36 cellular contexts compared by ENCODE assay signal in the genomic region with DNA sequence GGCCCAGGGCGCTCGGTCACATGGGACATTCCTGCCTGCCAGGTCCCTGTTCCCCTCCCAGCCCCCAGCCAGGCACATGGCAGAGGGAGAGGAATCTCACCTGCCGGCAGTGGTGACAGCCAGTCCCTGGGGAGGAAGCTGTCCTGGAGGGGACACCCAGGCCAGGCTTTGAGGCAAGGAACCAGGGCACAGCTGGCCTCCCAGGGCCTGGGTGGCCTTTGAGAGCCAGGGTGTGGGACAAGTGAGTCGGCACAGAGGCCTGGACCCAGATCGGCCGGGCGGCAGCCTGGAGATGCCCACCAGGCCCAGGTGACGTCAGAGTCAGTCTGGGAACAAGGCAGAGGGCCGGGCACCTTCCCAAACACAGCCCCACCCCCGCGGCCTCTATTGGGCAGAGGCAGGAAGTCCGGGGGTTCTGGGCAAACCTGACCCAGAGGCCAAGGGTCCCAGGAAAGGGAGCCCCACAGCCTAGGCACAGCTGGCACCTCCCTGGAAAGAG.
"Had no signal": no experiment of that assay in that cellular context is flagged by ENCODE, and none has a peak within 500 bp of the region (broad histone marks: within the 10 kb centered on the region; RNA-seq: fewer than 3 reads in every experiment).

No MANE protein-coding gene starts in this region.

- H3K27ac ChIP-seq: adrenal gland, body of pancreas, esophagus muscularis mucosa, foreskin keratinocyte, gastroesophageal sphincter, heart right ventricle, WERI-Rb-1 had no signal

- H3K27ac Mint-ChIP-seq: activated B cell treated with CpG ODN at 0.5 μM for 24 hours; activated CD4-positive, alpha-beta memory T cell treated with anti-CD3 and anti-CD28 coated beads for 36 hours; activated CD4-positive, alpha-beta T cell treated with anti-CD3 and anti-CD28 coated beads for 36 hours; activated CD4-positive, alpha-beta T cell treated with anti-CD3 and anti-CD28 coated beads, Interleukin-2, amount 10 ng/mL, durations not matched to agents 24 days and 14 days; activated CD8-positive, alpha-beta memory T cell treated with anti-CD3 and anti-CD28 coated beads, Interleukin-2, amount 10 ng/mL, durations not matched to agents 7 days and 5 days; activated CD8-positive, alpha-beta T cell treated with anti-CD3 and anti-CD28 coated beads, Interleukin-2, amount 10 ng/mL, durations not matched to agents 7 days and 5 days; activated naive CD4-positive, alpha-beta T cell treated with anti-CD3 and anti-CD28 coated beads for 36 hours; activated naive CD4-positive, alpha-beta T cell treated with anti-CD3 and anti-CD28 coated beads, Interleukin-2, amount 50 U/mL, for 24 hours; activated naive CD8-positive, alpha-beta T cell treated with anti-CD3 and anti-CD28 coated beads for 36 hours; activated naive CD8-positive, alpha-beta T cell treated with anti-CD3 and anti-CD28 coated beads, Interleukin-2, amount 50 U/mL, for 24 hours; activated T-helper 1 cell treated with anti-CD3 and anti-CD28 coated beads, Interleukin-12 subunit alpha, Interleukin-12 subunit beta, Interleukin-2, Interleukin-4 antibody, amounts not matched to agents 30 ng/mL and 10 ng/mL and 1 ng/mL, durations not matched to agents 14 hours and 24 hours and 36 hours; activated T-helper 2 cell treated with anti-CD3 and anti-CD28 coated beads, Interferon-gamma antibody, Interleukin-2, Interleukin-4, amounts not matched to agents 10 μg/mL and 5 μg/mL and 100 μg/mL, durations not matched to agents 14 hours and 24 hours and 36 hours; effector memory CD8-positive, alpha-beta T cell; T-helper 17 cell; T-helper 2 cell treated with Interferon-gamma antibody and Interleukin-4, amounts not matched to agents 5 μg/mL and 100 μg/mL, for 36 hours had no signal

- H3K4me1 Mint-ChIP-seq: activated B cell treated with CpG ODN at 0.5 μM for 24 hours; activated CD4-positive, alpha-beta T cell treated with anti-CD3 and anti-CD28 coated beads for 36 hours; activated CD4-positive, alpha-beta T cell treated with anti-CD3 and anti-CD28 coated beads, Interleukin-2, amount 10 ng/mL, durations not matched to agents 24 days and 14 days; activated CD8-positive, alpha-beta memory T cell treated with anti-CD3 and anti-CD28 coated beads, Interleukin-2, amount 10 ng/mL, durations not matched to agents 7 days and 5 days; activated naive CD4-positive, alpha-beta T cell treated with anti-CD3 and anti-CD28 coated beads, Interleukin-2, amount 50 U/mL, for 24 hours; activated naive CD8-positive, alpha-beta T cell treated with anti-CD3 and anti-CD28 coated beads for 36 hours; activated naive CD8-positive, alpha-beta T cell treated with anti-CD3 and anti-CD28 coated beads, Interleukin-2, amount 50 U/mL, for 24 hours; T-helper 17 cell had no signal

- H3K9me3 Mint-ChIP-seq: activated B cell treated with CpG ODN at 0.5 μM for 24 hours; activated CD4-positive, alpha-beta memory T cell treated with anti-CD3 and anti-CD28 coated beads for 36 hours; activated CD4-positive, alpha-beta T cell treated with anti-CD3 and anti-CD28 coated beads, Interleukin-2, amount 10 ng/mL, durations not matched to agents 24 days and 14 days; activated naive CD4-positive, alpha-beta T cell treated with anti-CD3 and anti-CD28 coated beads for 36 hours; activated naive CD4-positive, alpha-beta T cell treated with anti-CD3 and anti-CD28 coated beads, Interleukin-2, amount 50 U/mL, for 24 hours; activated naive CD8-positive, alpha-beta T cell treated with anti-CD3 and anti-CD28 coated beads for 36 hours; activated naive CD8-positive, alpha-beta T cell treated with anti-CD3 and anti-CD28 coated beads, Interleukin-2, amount 50 U/mL, for 24 hours; activated T-helper 1 cell treated with anti-CD3 and anti-CD28 coated beads, Interleukin-12 subunit alpha, Interleukin-12 subunit beta, Interleukin-2, Interleukin-4 antibody, amounts not matched to agents 30 ng/mL and 10 ng/mL and 1 ng/mL, durations not matched to agents 14 hours and 24 hours and 36 hours; activated T-helper 2 cell treated with anti-CD3 and anti-CD28 coated beads, Interferon-gamma antibody, Interleukin-2, Interleukin-4, amounts not matched to agents 10 μg/mL and 5 μg/mL and 100 μg/mL, durations not matched to agents 14 hours and 24 hours and 36 hours; effector memory CD8-positive, alpha-beta T cell; T-helper 2 cell treated with Interferon-gamma antibody and Interleukin-4, amounts not matched to agents 5 μg/mL and 100 μg/mL, for 36 hours had no signal

- H3K27me3 Mint-ChIP-seq: activated B cell treated with CpG ODN at 0.5 μM for 24 hours; activated CD4-positive, alpha-beta memory T cell treated with anti-CD3 and anti-CD28 coated beads for 36 hours; activated CD4-positive, alpha-beta T cell treated with anti-CD3 and anti-CD28 coated beads for 36 hours; activated CD4-positive, alpha-beta T cell treated with anti-CD3 and anti-CD28 coated beads, Interleukin-2, amount 10 ng/mL, durations not matched to agents 24 days and 14 days; activated naive CD8-positive, alpha-beta T cell treated with anti-CD3 and anti-CD28 coated beads for 36 hours; activated naive CD8-positive, alpha-beta T cell treated with anti-CD3 and anti-CD28 coated beads, Interleukin-2, amount 50 U/mL, for 24 hours had no signal

- H3K4me3 ChIP-seq: adrenal gland, body of pancreas, esophagus muscularis mucosa, gastroesophageal sphincter, heart right ventricle had no signal

- DNase-seq: activated B cell treated with CpG ODN at 0.5 μM for 24 hours; activated CD4-positive, alpha-beta memory T cell treated with anti-CD3 and anti-CD28 coated beads for 36 hours; activated CD4-positive, alpha-beta T cell treated with anti-CD3 and anti-CD28 coated beads for 36 hours; activated CD4-positive, alpha-beta T cell treated with anti-CD3 and anti-CD28 coated beads, Interleukin-2, amount 10 ng/mL, durations not matched to agents 24 days and 14 days; activated CD8-positive, alpha-beta memory T cell treated with anti-CD3 and anti-CD28 coated beads, Interleukin-2, amount 10 ng/mL, durations not matched to agents 7 days and 5 days; activated CD8-positive, alpha-beta memory T cell treated with anti-CD3 and anti-CD28 coated beads, Interleukin-2, amount 50 U/mL, for 4 hours; activated CD8-positive, alpha-beta T cell treated with anti-CD3 and anti-CD28 coated beads, Interleukin-2, amount 10 ng/mL, durations not matched to agents 7 days and 5 days; activated effector memory CD4-positive, alpha-beta T cell treated with anti-CD3 and anti-CD28 coated beads, Interleukin-2, amount 50 U/mL, for 16 hours; activated naive CD4-positive, alpha-beta T cell treated with anti-CD3 and anti-CD28 coated beads for 36 hours; activated naive CD8-positive, alpha-beta T cell treated with anti-CD3 and anti-CD28 coated beads for 36 hours; activated naive CD8-positive, alpha-beta T cell treated with anti-CD3 and anti-CD28 coated beads, Interleukin-2, amount 50 U/mL, for 24 hours; activated T-cell treated with anti-CD3 and anti-CD28 coated beads, Interleukin-2, amount 50 U/mL, for 1 hour; activated T-cell treated with anti-CD3 and anti-CD28 coated beads, Interleukin-2, amount 50 U/mL, for 48 hours; adrenal gland; amygdala; aorta; body of pancreas; caudate nucleus; cortex of kidney; dermis blood vessel endothelial cell; effector CD4-positive, alpha-beta T cell; effector memory CD8-positive, alpha-beta T cell; erythroblast; foreskin keratinocyte; T-helper 17 cell; T1000; WERI-Rb-1 had no signal

- H3K36me3 ChIP-seq: adrenal gland, esophagus muscularis mucosa, gastroesophageal sphincter, heart right ventricle, WERI-Rb-1 had no signal

- FAIRE-seq: colon had no signal

- H3K36me3 Mint-ChIP-seq: activated CD4-positive, alpha-beta memory T cell treated with anti-CD3 and anti-CD28 coated beads for 36 hours; activated CD8-positive, alpha-beta memory T cell treated with anti-CD3 and anti-CD28 coated beads, Interleukin-2, amount 10 ng/mL, durations not matched to agents 7 days and 5 days; activated naive CD4-positive, alpha-beta T cell treated with anti-CD3 and anti-CD28 coated beads, Interleukin-2, amount 50 U/mL, for 24 hours; activated naive CD8-positive, alpha-beta T cell treated with anti-CD3 and anti-CD28 coated beads for 36 hours had no signal

- H3K4me3 Mint-ChIP-seq: activated B cell treated with CpG ODN at 0.5 μM for 24 hours; activated CD4-positive, alpha-beta memory T cell treated with anti-CD3 and anti-CD28 coated beads for 36 hours; activated CD4-positive, alpha-beta T cell treated with anti-CD3 and anti-CD28 coated beads for 36 hours; activated CD4-positive, alpha-beta T cell treated with anti-CD3 and anti-CD28 coated beads, Interleukin-2, amount 10 ng/mL, durations not matched to agents 24 days and 14 days; activated CD8-positive, alpha-beta memory T cell treated with anti-CD3 and anti-CD28 coated beads, Interleukin-2, amount 10 ng/mL, durations not matched to agents 7 days and 5 days; activated CD8-positive, alpha-beta T cell treated with anti-CD3 and anti-CD28 coated beads, Interleukin-2, amount 10 ng/mL, durations not matched to agents 7 days and 5 days; activated naive CD4-positive, alpha-beta T cell treated with anti-CD3 and anti-CD28 coated beads for 36 hours; activated naive CD4-positive, alpha-beta T cell treated with anti-CD3 and anti-CD28 coated beads, Interleukin-2, amount 50 U/mL, for 24 hours; activated naive CD8-positive, alpha-beta T cell treated with anti-CD3 and anti-CD28 coated beads for 36 hours; activated naive CD8-positive, alpha-beta T cell treated with anti-CD3 and anti-CD28 coated beads, Interleukin-2, amount 50 U/mL, for 24 hours; activated T-helper 1 cell treated with anti-CD3 and anti-CD28 coated beads, Interleukin-12 subunit alpha, Interleukin-12 subunit beta, Interleukin-2, Interleukin-4 antibody, amounts not matched to agents 30 ng/mL and 10 ng/mL and 1 ng/mL, durations not matched to agents 14 hours and 24 hours and 36 hours; effector memory CD8-positive, alpha-beta T cell; T-helper 17 cell; T-helper 2 cell treated with Interferon-gamma antibody and Interleukin-4, amounts not matched to agents 5 μg/mL and 100 μg/mL, for 36 hours had no signal

- H3K27me3 ChIP-seq: adrenal gland, body of pancreas, foreskin keratinocyte, gastroesophageal sphincter had no signal

- H3K4me1 ChIP-seq: adrenal gland, foreskin keratinocyte, gastroesophageal sphincter had no signal

- ATAC-seq: activated CD4-positive, alpha-beta T cell treated with anti-CD3 and anti-CD28 coated beads for 36 hours; activated CD4-positive, CD25-positive, alpha-beta regulatory T cell treated with anti-CD3 and anti-CD28 coated beads, Interleukin-2, amount 50 U/mL, for 24 hours; activated CD8-positive, alpha-beta memory T cell treated with anti-CD3 and anti-CD28 coated beads, Interleukin-2, amount 10 ng/mL, durations not matched to agents 7 days and 5 days; activated CD8-positive, alpha-beta T cell treated with anti-CD3 and anti-CD28 coated beads, Interleukin-2, amount 10 ng/mL, durations not matched to agents 7 days and 5 days; activated naive CD8-positive, alpha-beta T cell treated with anti-CD3 and anti-CD28 coated beads, Interleukin-2, amount 50 U/mL, for 24 hours; body of pancreas; effector memory CD8-positive, alpha-beta T cell; foreskin keratinocyte; gastroesophageal sphincter; heart right ventricle; T-helper 17 cell had no signal

- H3K9me3 ChIP-seq: adrenal gland, body of pancreas, esophagus muscularis mucosa, gastroesophageal sphincter, heart right ventricle had no signal
